In the genomic region with DNA sequence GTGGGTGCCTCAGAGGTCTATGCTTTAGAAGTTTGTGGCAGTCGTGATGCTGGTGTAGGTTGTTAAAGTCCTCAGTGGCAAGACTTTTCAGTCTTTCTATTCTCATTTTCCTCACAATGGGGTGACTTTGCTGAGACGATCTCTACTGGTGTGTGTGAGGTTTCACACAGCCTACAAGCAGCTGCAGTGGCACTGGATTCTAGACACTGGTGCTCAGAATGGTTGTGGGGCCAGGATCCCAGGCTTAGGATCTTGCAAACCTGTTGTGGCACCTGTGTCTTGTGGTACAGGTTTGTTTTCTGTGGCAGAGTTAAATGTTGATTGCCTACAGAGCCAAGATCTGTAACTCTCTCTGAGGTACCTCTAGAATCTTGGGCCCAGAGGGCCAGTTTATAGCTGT, we compare ENCODE assay signal across 34 cellular contexts.
"Had no signal": no experiment of that assay in that cellular context is flagged by ENCODE, and none has a peak within 500 bp of the region (broad histone marks: within the 10 kb centered on the region; RNA-seq: fewer than 3 reads in every experiment).

No MANE protein-coding gene starts in this region.

- H3K4me1 ChIP-seq: adrenal gland, body of pancreas, esophagus squamous epithelium, gastroesophageal sphincter, heart right ventricle had no signal

- H3K27ac Mint-ChIP-seq: activated B cell treated with CpG ODN at 0.5 μM for 24 hours; activated CD8-positive, alpha-beta T cell treated with anti-CD3 and anti-CD28 coated beads for 36 hours; activated naive CD4-positive, alpha-beta T cell treated with anti-CD3 and anti-CD28 coated beads for 36 hours; activated naive CD4-positive, alpha-beta T cell treated with anti-CD3 and anti-CD28 coated beads, Interleukin-2, amount 50 U/mL, for 24 hours; activated naive CD8-positive, alpha-beta T cell treated with anti-CD3 and anti-CD28 coated beads for 36 hours; activated naive CD8-positive, alpha-beta T cell treated with anti-CD3 and anti-CD28 coated beads, Interleukin-2, amount 50 U/mL, for 24 hours; activated T-helper 1 cell treated with anti-CD3 and anti-CD28 coated beads, Interleukin-12 subunit alpha, Interleukin-12 subunit beta, Interleukin-2, Interleukin-4 antibody, amounts not matched to agents 30 ng/mL and 10 ng/mL and 1 ng/mL, durations not matched to agents 14 hours and 24 hours and 36 hours; activated T-helper 2 cell treated with anti-CD3 and anti-CD28 coated beads, Interferon-gamma antibody, Interleukin-2, Interleukin-4, amounts not matched to agents 10 μg/mL and 5 μg/mL and 100 μg/mL, durations not matched to agents 14 hours and 24 hours and 36 hours; T-helper 2 cell treated with Interferon-gamma antibody and Interleukin-4, amounts not matched to agents 5 μg/mL and 100 μg/mL, for 36 hours had no signal

- ATAC-seq: activated CD4-positive, CD25-positive, alpha-beta regulatory T cell treated with anti-CD3 and anti-CD28 coated beads, Interleukin-2, amount 50 U/mL, for 24 hours; activated CD8-positive, alpha-beta T cell treated with anti-CD3 and anti-CD28 coated beads for 36 hours; activated naive CD8-positive, alpha-beta T cell treated with anti-CD3 and anti-CD28 coated beads, Interleukin-2, amount 50 U/mL, for 24 hours; body of pancreas; effector memory CD8-positive, alpha-beta T cell; gastroesophageal sphincter; heart right ventricle; T-helper 17 cell had no signal

- H3K4me3 ChIP-seq: adrenal gland, body of pancreas, esophagus squamous epithelium, gastroesophageal sphincter, heart right ventricle had no signal

- H3K4me3 Mint-ChIP-seq: activated B cell treated with CpG ODN at 0.5 μM for 24 hours; activated CD8-positive, alpha-beta T cell treated with anti-CD3 and anti-CD28 coated beads for 36 hours; activated naive CD4-positive, alpha-beta T cell treated with anti-CD3 and anti-CD28 coated beads for 36 hours; activated naive CD4-positive, alpha-beta T cell treated with anti-CD3 and anti-CD28 coated beads, Interleukin-2, amount 50 U/mL, for 24 hours; activated naive CD8-positive, alpha-beta T cell treated with anti-CD3 and anti-CD28 coated beads for 36 hours; activated naive CD8-positive, alpha-beta T cell treated with anti-CD3 and anti-CD28 coated beads, Interleukin-2, amount 50 U/mL, for 24 hours; activated T-helper 1 cell treated with anti-CD3 and anti-CD28 coated beads, Interleukin-12 subunit alpha, Interleukin-12 subunit beta, Interleukin-2, Interleukin-4 antibody, amounts not matched to agents 30 ng/mL and 10 ng/mL and 1 ng/mL, durations not matched to agents 14 hours and 24 hours and 36 hours; effector memory CD8-positive, alpha-beta T cell; T-helper 17 cell; T-helper 2 cell treated with Interferon-gamma antibody and Interleukin-4, amounts not matched to agents 5 μg/mL and 100 μg/mL, for 36 hours had no signal

- H3K36me3 ChIP-seq: adrenal gland, esophagus squamous epithelium, gastroesophageal sphincter, heart right ventricle, WERI-Rb-1 had no signal

- H3K27me3 Mint-ChIP-seq: activated B cell treated with CpG ODN at 0.5 μM for 24 hours; activated CD8-positive, alpha-beta T cell treated with anti-CD3 and anti-CD28 coated beads for 36 hours; activated naive CD4-positive, alpha-beta T cell treated with anti-CD3 and anti-CD28 coated beads, Interleukin-2, amount 50 U/mL, for 24 hours; activated naive CD8-positive, alpha-beta T cell treated with anti-CD3 and anti-CD28 coated beads for 36 hours; T-helper 17 cell had no signal

- H3K27me3 ChIP-seq: adrenal gland, body of pancreas, esophagus squamous epithelium, gastroesophageal sphincter, heart right ventricle had no signal

- H3K9me3 ChIP-seq: adrenal gland, body of pancreas, esophagus squamous epithelium, gastroesophageal sphincter, heart right ventricle had no signal

- H3K9me3 Mint-ChIP-seq: activated CD8-positive, alpha-beta T cell treated with anti-CD3 and anti-CD28 coated beads for 36 hours; activated naive CD4-positive, alpha-beta T cell treated with anti-CD3 and anti-CD28 coated beads for 36 hours; effector memory CD8-positive, alpha-beta T cell had no signal

- H3K27ac ChIP-seq: adrenal gland, body of pancreas, epithelial cell of prostate, esophagus squamous epithelium, gastroesophageal sphincter, heart right ventricle, WERI-Rb-1 had no signal

- DNase-seq: activated B cell treated with CpG ODN at 0.5 μM for 24 hours; activated CD4-positive, alpha-beta T cell treated with anti-CD3 and anti-CD28 coated beads for 48 hours; activated CD4-positive, alpha-beta T cell treated with anti-CD3 and anti-CD28 coated beads, Interleukin-2, amount 50 U/mL, for 1 hour; activated CD4-positive, alpha-beta T cell treated with anti-CD3 and anti-CD28 coated beads, Interleukin-2, amount 50 U/mL, for 48 hours; activated CD8-positive, alpha-beta memory T cell treated with anti-CD3 and anti-CD28 coated beads for 24 hours; activated CD8-positive, alpha-beta T cell treated with anti-CD3 and anti-CD28 coated beads for 36 hours; activated effector memory CD4-positive, alpha-beta T cell treated with anti-CD3 and anti-CD28 coated beads, Interleukin-2, amount 50 U/mL, for 16 hours; activated naive CD4-positive, alpha-beta T cell treated with anti-CD3 and anti-CD28 coated beads for 36 hours; activated naive CD8-positive, alpha-beta T cell treated with anti-CD3 and anti-CD28 coated beads for 36 hours; activated naive CD8-positive, alpha-beta T cell treated with anti-CD3 and anti-CD28 coated beads, Interleukin-2, amount 50 U/mL, for 24 hours; activated T-cell treated with anti-CD3 and anti-CD28 coated beads, Interleukin-2, amount 50 U/mL, for 1 hour; activated T-cell treated with anti-CD3 and anti-CD28 coated beads, Interleukin-2, amount 50 U/mL, for 48 hours; adrenal gland; amygdala; aorta; body of pancreas; caudate nucleus; cortex of kidney; dermis blood vessel endothelial cell; effector CD4-positive, alpha-beta T cell; effector memory CD8-positive, alpha-beta T cell; esophagus squamous epithelium; foreskin melanocyte; heart right ventricle; T-helper 17 cell; T1000; WERI-Rb-1 had no signal
